In genomic region chr10:124911124-124912051, GRCh38 we compare ENCODE assay signal across 10 cellular contexts. TPM values are rescaled to one million over a fixed set of nuclear protein-coding genes. Genes with fewer than 3 reads are reported as not detected.
DNase-seq lines count a peak whose midpoint lies in the region; ATAC-seq and TF ChIP-seq lines count a peak whose summit lies in the region.
"Had no signal": no experiment of that assay in that cellular context is flagged by ENCODE, and none has a peak within 500 bp of the region (broad histone marks: within the 10 kb centered on the region; RNA-seq: fewer than 3 reads in every experiment).

No MANE protein-coding gene starts in this region.

- H3K27ac ChIP-seq in mesendoderm (ENCODE audit: low read depth, low read length) = no peak overlapping the region
- H3K27ac ChIP-seq: body of pancreas had no signal

- no peak overlapping the region for H2BK15ac ChIP-seq in mesendoderm (replicated peaks; ENCODE audit: low read depth)

- H3K4me1 ChIP-seq in mesendoderm (ENCODE audit: control insufficient read depth, low read depth, low read length) = no peaks in the 10 kb centered on the region

- no peak for TF ChIP-seq CTCF in type B pancreatic cell (conservative IDR thresholded peaks at IDR 0.05)

- no peak overlapping the region for H3K18ac ChIP-seq in mesendoderm (ENCODE audit: low read length)

- peak overlapping the region; percentile 4 for H3K27ac Mint-ChIP-seq in type B pancreatic cell
- H3K27ac Mint-ChIP-seq: activated B cell treated with CpG ODN at 0.5 μM for 24 hours had no signal

- H3K4me2 ChIP-seq in mesendoderm (ENCODE audit: low read length) = no peak overlapping the region

- H3K4me3 ChIP-seq in mesendoderm (ENCODE audit: low read length) = no peak overlapping the region
- H3K4me3 ChIP-seq: body of pancreas had no signal

- no peak overlapping the region for H3K4me3 Mint-ChIP-seq in type B pancreatic cell
- H3K4me3 Mint-ChIP-seq: activated B cell treated with CpG ODN at 0.5 μM for 24 hours had no signal

- DNase-seq in M059J (ENCODE audit: low read depth) = peak; percentile 74
- peak; percentile 63 for DNase-seq in cerebellum (ENCODE audit: low spot score)
- peak; percentile 15 for DNase-seq in mesendoderm
- peak; percentile 15 for DNase-seq in type B pancreatic cell (ENCODE audit: extremely low spot score, unreplicated experiment)
- no peak for DNase-seq in NCI-H2171 treated with DMSO at 0.1 percent for 48 hours (lab: John Stamatoyannopoulos, UW)
- no peak for DNase-seq in middle frontal gyrus (ENCODE audit: extremely low spot score, low spot score)
- DNase-seq: activated B cell treated with CpG ODN at 0.5 μM for 24 hours, NCI-H2081 treated with DMSO at 0.1 percent for 48 hours had no signal

- H3K36me3 Mint-ChIP-seq in type B pancreatic cell = no peaks in the 10 kb centered on the region

- H3K27me3 ChIP-seq in mesendoderm (ENCODE audit: insufficient read depth, low read length, poor library complexity) = no peaks in the 10 kb centered on the region
- H3K27me3 ChIP-seq: body of pancreas had no signal

- H3K4ac ChIP-seq in mesendoderm (ENCODE audit: low read depth, low read length) = no peak overlapping the region

- ATAC-seq in HG03159 (IDR thresholded peaks at IDR 0.05; ENCODE audit: unreplicated experiment) = no peak
- ATAC-seq: body of pancreas had no signal

- H3K4me1 Mint-ChIP-seq in type B pancreatic cell (ENCODE audit: unreplicated experiment) = peaks cover 3% of the 10 kb centered on the region

- no peak overlapping the region for H2BK5ac ChIP-seq in mesendoderm (ENCODE audit: low read length)

- H3K23ac ChIP-seq in mesendoderm (ENCODE audit: low read length) = no peak overlapping the region

- no peak overlapping the region for H4K5ac ChIP-seq in mesendoderm (ENCODE audit: low read length)

- no peak overlapping the region for H4K8ac ChIP-seq in mesendoderm (ENCODE audit: low read depth, low read length)

- no CpG with 5 or more reads among the region's 13 CpGs for WGBS in mesendoderm (ENCODE audit: extremely low coverage, insufficient coverage, low lambda C conversion rate)

- no peak overlapping the region for H3K56ac ChIP-seq in mesendoderm (ENCODE audit: low read length)

- no peaks in the 10 kb centered on the region for H3K36me3 ChIP-seq in mesendoderm (ENCODE audit: control insufficient read depth, insufficient read depth, low read length)

- H3K9ac ChIP-seq in mesendoderm (ENCODE audit: low read length) = no peak overlapping the region

- H3K79me1 ChIP-seq in mesendoderm (ENCODE audit: low read length) = no peaks in the 10 kb centered on the region

- H2AK5ac ChIP-seq in mesendoderm (ENCODE audit: low read length) = no peak overlapping the region

- no peaks in the 10 kb centered on the region for H3K9me3 Mint-ChIP-seq in type B pancreatic cell
- H3K9me3 Mint-ChIP-seq: activated B cell treated with CpG ODN at 0.5 μM for 24 hours had no signal

- H3K27me3 Mint-ChIP-seq in type B pancreatic cell = peaks cover 15% of the 10 kb centered on the region

- H3K79me2 ChIP-seq in mesendoderm (ENCODE audit: control insufficient read depth, insufficient read depth, low read length) = no peaks in the 10 kb centered on the region

- no peak overlapping the region for H2BK120ac ChIP-seq in mesendoderm (ENCODE audit: low read depth, low read length)

RNA-seq across cellular contexts. Expression of gene ZRANB1, which starts 30.5 kb away (rescaled TPM):
- 14.2 and 17.1 TPM in 2 replicates for total RNA-seq in M059J (2014; rRNA removed; shearing (Covaris generic))
- total RNA-seq in cerebellum (45.7 TPM), type B pancreatic cell (ENCODE audit: low replicate concordance) (18.8 and 24.5 TPM in 2 replicates)
- polyA plus RNA-seq in mesendoderm (2013, experiment 1 of 2) = 10.9 TPM
- polyA plus RNA-seq in mesendoderm (2013, experiment 2 of 2) = 11.1 TPM

Comparison
In these comparisons a context has a peak if more than half of its experiments do, and no peak if none do; other contexts are left out.
1. DNase-seq: peak in M059J (single experiment), cerebellum (single experiment), mesendoderm (single experiment) and type B pancreatic cell (single experiment); none in NCI-H2171 treated with DMSO at 0.1 percent for 48 hours (single experiment) and middle frontal gyrus (single experiment).